ENCODE assay signal across 8 cellular contexts in the genomic region with DNA sequence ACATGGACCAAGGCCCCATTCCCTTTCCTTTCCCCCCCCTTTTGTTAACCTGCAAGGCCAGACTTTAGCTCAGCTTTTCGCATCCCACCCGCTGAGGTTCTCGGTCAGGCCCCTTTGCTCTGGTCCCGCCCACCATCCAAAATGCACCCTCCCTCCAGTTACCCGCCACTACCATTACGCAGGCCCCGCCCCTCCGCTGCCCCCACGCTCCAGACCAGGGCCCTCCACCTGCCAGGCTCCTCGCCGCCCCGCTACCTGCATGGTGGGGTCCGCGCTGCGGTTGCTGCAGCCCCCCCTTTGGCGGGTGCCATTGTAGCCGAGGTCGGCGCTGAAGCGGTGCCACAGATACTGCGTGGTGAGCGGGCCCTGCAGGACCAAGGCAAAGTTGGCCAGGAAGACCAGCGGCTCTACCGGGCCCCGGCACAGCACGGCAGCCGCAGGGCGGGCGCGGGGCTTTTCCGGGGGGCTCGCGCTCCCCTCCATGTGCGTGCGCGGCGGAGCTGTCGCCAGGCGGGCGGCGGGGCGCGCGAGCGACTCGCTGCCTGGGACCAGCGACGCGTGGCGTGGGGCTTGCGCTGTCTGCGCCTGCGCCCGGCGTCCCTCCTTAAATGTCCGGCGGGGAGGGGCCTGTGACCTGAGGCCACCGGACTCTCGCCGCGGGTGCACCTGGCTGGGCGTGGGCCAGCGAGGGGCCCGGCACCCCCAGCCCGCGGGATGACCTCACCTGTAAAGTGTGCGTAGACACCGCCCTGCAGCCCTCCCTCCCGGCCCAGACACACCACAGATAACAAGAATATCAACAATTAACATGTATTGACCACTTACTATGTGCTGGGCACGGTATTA. TPM values are rescaled to one million over a fixed set of nuclear protein-coding genes. Genes with fewer than 3 reads are reported as not detected.
DNase-seq lines count a peak whose midpoint lies in the region; ATAC-seq, FAIRE-seq and TF ChIP-seq lines count a peak whose summit lies in the region.

Gene SLC46A1, minus strand, starts transcription at position 581 of the 846 bp plus-strand sequence. Its CDS starts 98 bp downstream, at position 483.

- dilution Hi-C loops in keratinocyte (cut with MboI; ENCODE audit: extremely low pct_ligation_motif_present, low sequenced_read_pairs), result no loop called here

- no peak for DNase-seq in LNCaP clone FGC (ENCODE audit: low read depth)
- no peak for DNase-seq in T-helper 17 cell
- no peak for DNase-seq in bronchial epithelial cell (ENCODE audit: low read depth)
- no peak for DNase-seq in keratinocyte (ENCODE audit: low read depth, low spot score)
- peak; percentile 84 for DNase-seq in stimulated activated CD4-positive, alpha-beta T cell treated with anti-CD3 and anti-CD28 coated beads, Interleukin-15, amount 100 ng/mL, for 24 hours

- H3K9me1 ChIP-seq in keratinocyte (ENCODE audit: control insufficient read depth, extremely low read depth, insufficient read depth, low read length), result no peaks in the 10 kb centered on the region

- H3K4me3 Mint-ChIP-seq in T-helper 17 cell, result peak within 1 kb of the TSS; percentile 85

- peaks cover 0 to 22% (median 4%) of the 10 kb centered on the region in 11 experiments; a peak in 5 of 22 replicates for H3K36me3 ChIP-seq in BLaER1 treated with 17β-estradiol and CSF1 and Interleukin-3, amounts not matched to agents 10 nM and 100 nM
- H3K36me3 ChIP-seq in bronchial epithelial cell (ENCODE audit: control insufficient read depth, insufficient read depth, low read length) (peaks cover 2% of the 10 kb centered on the region), keratinocyte (ENCODE audit: control insufficient read depth in 2 of 2, extremely low read depth in 1 of 2, insufficient read depth in 2 of 2, low read length in 2 of 2) (no peaks in the 10 kb centered on the region)

- peak within 1 kb of the TSS; percentile 65 to 78 (median 72) for H3K4me3 ChIP-seq in BLaER1 treated with 17β-estradiol and CSF1 and Interleukin-3, amounts not matched to agents 10 nM and 100 nM
- H3K4me3 ChIP-seq in LNCaP clone FGC (ENCODE audit: low read depth, low read length) (peak within 1 kb of the TSS; percentile 83), bronchial epithelial cell (ENCODE audit: low read depth, low read length) (peak within 1 kb of the TSS; percentile 55), keratinocyte (ENCODE audit: control insufficient read depth in 2 of 3, extremely low read depth in 1 of 3, insufficient read depth in 2 of 3, low read depth in 1 of 3, low read length in 3 of 3) (peak within 1 kb of the TSS; percentile 36 to 50 (median 39))

- no peaks in the 10 kb centered on the region for H3K9me3 ChIP-seq in BLaER1 treated with 17β-estradiol and CSF1 and Interleukin-3, amounts not matched to agents 10 nM and 100 nM (replicated peaks in 1 of 11)
- H3K9me3 ChIP-seq in T-helper 17 cell (ENCODE audit: control insufficient read depth, low read length, poor library complexity, severe bottlenecking) (no peaks in the 10 kb centered on the region), keratinocyte (ENCODE audit: control insufficient read depth, low read depth, low read length) (no peaks in the 10 kb centered on the region)

- H3K79me2 ChIP-seq in keratinocyte (ENCODE audit: control insufficient read depth, insufficient read depth, low read length), result no peaks in the 10 kb centered on the region

- H3K27me3 ChIP-seq in BLaER1 treated with 17β-estradiol and CSF1 and Interleukin-3, amounts not matched to agents 10 nM and 100 nM, result peaks cover 0 to 10% (median 0%) of the 10 kb centered on the region in 11 experiments; a peak in 3 of 22 replicates
- H3K27me3 ChIP-seq in bronchial epithelial cell (ENCODE audit: control insufficient read depth, insufficient read depth, low read length) (no peaks in the 10 kb centered on the region), keratinocyte (ENCODE audit: control insufficient read depth, extremely low read depth, insufficient read depth, low read length) (no peaks in the 10 kb centered on the region)

- H3K36me3 Mint-ChIP-seq in T-helper 17 cell (ENCODE audit: low read depth), result peaks cover 3% of the 10 kb centered on the region

- H3K4me1 ChIP-seq in BLaER1 treated with 17β-estradiol and CSF1 and Interleukin-3, amounts not matched to agents 10 nM and 100 nM, result peaks cover 25 to 69% (median 51%) of the 10 kb centered on the region in 10 experiments
- H3K4me1 ChIP-seq in keratinocyte (ENCODE audit: control insufficient read depth, extremely low read depth, insufficient read depth, low read length), result peaks cover 36% of the 10 kb centered on the region

- no peaks in the 10 kb centered on the region for H4K20me1 ChIP-seq in BLaER1 treated with 17β-estradiol and CSF1 and Interleukin-3, amounts not matched to agents 10 nM and 100 nM
- H4K20me1 ChIP-seq in keratinocyte (ENCODE audit: control insufficient read depth, extremely low read depth, insufficient read depth, low read length), result no peaks in the 10 kb centered on the region

- H3K27me3 Mint-ChIP-seq in T-helper 17 cell, result peaks cover 15% of the 10 kb centered on the region

- H3K27ac ChIP-seq in BLaER1 treated with 17β-estradiol and CSF1 and Interleukin-3, amounts not matched to agents 10 nM and 100 nM, result peak within 1 kb of the TSS in 10 of 11 experiments; percentile 13 to 65 (median 52); a peak in 17 of 22 replicates
- no peak within 1 kb of the TSS for H3K27ac ChIP-seq in keratinocyte (ENCODE audit: control insufficient read depth, insufficient read depth, low read length)

- ATAC-seq in GM19452 (IDR thresholded peaks at IDR 0.05; ENCODE audit: unreplicated experiment), result peak; percentile 70
- peak; percentile 76 for ATAC-seq in T-helper 17 cell
- no peak for ATAC-seq in GM19328 (IDR thresholded peaks at IDR 0.05; ENCODE audit: unreplicated experiment)

- TF ChIP-seq CTCF in LNCaP clone FGC (IDR thresholded peaks at IDR 0.05; ENCODE audit: control insufficient read depth, extremely low read depth, insufficient read depth) (no peak), bronchial epithelial cell (IDR thresholded peaks at IDR 0.05; ENCODE audit: insufficient read depth, low read length, severe bottlenecking) (no peak), keratinocyte (optimal IDR thresholded peaks at IDR 0.05 in 1 of 3, IDR thresholded peaks at IDR 0.05 in 1 of 3, conservative IDR thresholded peaks at IDR 0.05 in 1 of 3; ENCODE audit: extremely low read depth in 1 of 3, insufficient read depth in 2 of 3, low read length in 3 of 3) (no peak)

- peak within 1 kb of the TSS; percentile 60 to 83 (median 77) for H3K9ac ChIP-seq in BLaER1 treated with 17β-estradiol and CSF1 and Interleukin-3, amounts not matched to agents 10 nM and 100 nM
- peak within 1 kb of the TSS; percentile 49 for H3K9ac ChIP-seq in keratinocyte (ENCODE audit: control insufficient read depth, extremely low read depth, insufficient read depth, low read length)

- peak within 1 kb of the TSS; percentile 92 to 100 (median 98) for H3K4me2 ChIP-seq in BLaER1 treated with 17β-estradiol and CSF1 and Interleukin-3, amounts not matched to agents 10 nM and 100 nM
- peak within 1 kb of the TSS; percentile 67 for H3K4me2 ChIP-seq in keratinocyte (ENCODE audit: control insufficient read depth, extremely low read depth, insufficient read depth, low read depth, low read length)

- peaks cover 9% of the 10 kb centered on the region for H3K4me1 Mint-ChIP-seq in T-helper 17 cell

- H3K27ac Mint-ChIP-seq in T-helper 17 cell, result no peak within 1 kb of the TSS

- H2AFZ ChIP-seq in keratinocyte (ENCODE audit: control insufficient read depth, low read length), result peak within 1 kb of the TSS; percentile 60

- no peak for FAIRE-seq in bronchial epithelial cell (lab: Jason Lieb, UNC)
- FAIRE-seq in keratinocyte (lab: Jason Lieb, UNC), result no peak

RNA-seq across cellular contexts. Expression of gene SLC46A1, which starts in this region (rescaled TPM):
- total RNA-seq in T-helper 17 cell (under 1 TPM; 0.50 to 0.99 TPM), bronchial epithelial cell (1.9 and 5.0 TPM in 2 replicates)
- 1.7 to 1.9 TPM (median 1.9 TPM) in 3 replicates for polyA plus RNA-seq in keratinocyte
- polyA plus RNA-seq in keratinocyte (2011; ENCODE audit: low read depth), result 0.29 TPM
- polyA plus RNA-seq in keratinocyte (2011; cell fraction: cytosol; rRNA removed), result 0.78 and 1.5 TPM in 2 replicates
- 4.4 and 5.6 TPM in 2 replicates for polyA plus RNA-seq in keratinocyte (2011; cell fraction: nucleus; rRNA removed)
- 1.4 and 2.8 TPM in 2 replicates for polyA plus RNA-seq in keratinocyte (2012; ENCODE audit: low replicate concordance)
- 1.3 to 5.3 TPM (median 2.8 TPM) in 3 replicates for polyA minus RNA-seq in keratinocyte
- polyA minus RNA-seq in keratinocyte (2011; cell fraction: cytosol; rRNA and poly(A)+ RNA removed), result 1.3 TPM
- 2.3 and 3.3 TPM in 2 replicates for polyA minus RNA-seq in keratinocyte (2011; cell fraction: nucleus; rRNA and poly(A)+ RNA removed)

Comparison
In these comparisons a context has a peak if more than half of its experiments do, and no peak if none do; other contexts are left out.
1. Peak in ATAC-seq in T-helper 17 cell; RNA of the gene not detected or under 1 TPM.